In the genomic region with DNA sequence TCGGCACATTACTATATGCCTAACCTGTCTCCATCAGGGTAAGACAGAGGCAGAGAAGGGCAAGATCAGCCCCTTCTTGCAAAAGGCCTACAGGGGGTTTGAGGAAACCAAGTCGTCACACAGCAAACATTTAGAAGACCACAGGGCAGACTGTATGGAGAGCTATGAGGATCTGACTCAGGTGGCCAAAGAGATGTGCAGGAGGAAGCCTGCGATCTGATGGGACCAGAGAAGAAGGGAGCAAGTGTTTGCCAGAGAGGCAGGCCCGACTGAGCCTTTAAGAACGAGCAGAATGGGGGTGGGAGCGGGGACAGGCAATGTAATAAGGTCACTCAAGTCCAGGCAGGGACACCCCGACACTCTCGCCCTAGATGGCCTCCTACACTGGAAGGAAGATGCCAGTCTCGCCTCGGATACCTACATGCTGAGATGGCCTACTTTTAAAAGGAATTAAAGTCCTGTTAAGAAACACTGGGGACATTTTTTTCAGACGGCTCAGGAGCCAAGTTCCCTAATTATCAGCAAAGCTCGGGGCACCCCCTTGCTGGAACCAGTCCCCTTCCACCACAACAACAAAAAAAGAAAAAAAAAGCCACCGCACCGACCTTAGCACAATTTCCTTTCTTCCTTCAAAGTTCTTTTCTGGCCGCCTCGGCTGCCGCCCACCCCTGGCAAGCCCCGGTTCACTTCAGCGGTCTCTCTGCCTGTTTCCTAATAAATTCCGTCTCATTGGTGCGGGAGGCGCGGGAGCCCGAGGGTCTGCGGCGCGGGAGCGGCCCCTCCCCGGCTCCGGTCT, we compare ENCODE assay signal across 1 cellular context.
A peak's percentile ranks its signal among the peaks of the same experiment; 100 is the strongest.
TF ChIP-seq lines count a peak whose summit lies in the region.

No MANE protein-coding gene starts in this region.

TF ChIP-seq in H1, 55 proteins besides CTCF, POLR2A, EP300 and RAD21:
- peak; percentile 11 for TF ChIP-seq EZH2 (IDR thresholded peaks at IDR 0.05; ENCODE audit: low read depth, low read length, severe bottlenecking)
- TF ChIP-seq, protein P1, sequence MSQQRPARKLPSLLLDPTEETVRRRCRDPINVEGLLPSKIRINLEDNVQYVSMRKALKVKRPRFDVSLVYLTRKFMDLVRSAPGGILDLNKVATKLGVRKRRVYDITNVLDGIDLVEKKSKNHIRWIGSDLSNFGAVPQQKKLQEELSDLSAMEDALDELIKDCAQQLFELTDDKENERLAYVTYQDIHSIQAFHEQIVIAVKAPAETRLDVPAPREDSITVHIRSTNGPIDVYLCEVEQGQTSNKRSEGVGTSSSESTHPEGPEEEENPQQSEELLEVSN (IDR thresholded peaks at IDR 0.05): no peak
- TF ChIP-seq TCF12 (IDR thresholded peaks at IDR 0.05; ENCODE audit: low read depth, low read length): no peak
- TF ChIP-seq KDM5A (IDR thresholded peaks at IDR 0.05; ENCODE audit: low read length): no peak
- no peak for TF ChIP-seq SUZ12 (IDR thresholded peaks at IDR 0.05; ENCODE audit: low read length)
- TF ChIP-seq ASH2L (IDR thresholded peaks at IDR 0.05; ENCODE audit: low read length): peak; percentile 54
